In the genomic region with DNA sequence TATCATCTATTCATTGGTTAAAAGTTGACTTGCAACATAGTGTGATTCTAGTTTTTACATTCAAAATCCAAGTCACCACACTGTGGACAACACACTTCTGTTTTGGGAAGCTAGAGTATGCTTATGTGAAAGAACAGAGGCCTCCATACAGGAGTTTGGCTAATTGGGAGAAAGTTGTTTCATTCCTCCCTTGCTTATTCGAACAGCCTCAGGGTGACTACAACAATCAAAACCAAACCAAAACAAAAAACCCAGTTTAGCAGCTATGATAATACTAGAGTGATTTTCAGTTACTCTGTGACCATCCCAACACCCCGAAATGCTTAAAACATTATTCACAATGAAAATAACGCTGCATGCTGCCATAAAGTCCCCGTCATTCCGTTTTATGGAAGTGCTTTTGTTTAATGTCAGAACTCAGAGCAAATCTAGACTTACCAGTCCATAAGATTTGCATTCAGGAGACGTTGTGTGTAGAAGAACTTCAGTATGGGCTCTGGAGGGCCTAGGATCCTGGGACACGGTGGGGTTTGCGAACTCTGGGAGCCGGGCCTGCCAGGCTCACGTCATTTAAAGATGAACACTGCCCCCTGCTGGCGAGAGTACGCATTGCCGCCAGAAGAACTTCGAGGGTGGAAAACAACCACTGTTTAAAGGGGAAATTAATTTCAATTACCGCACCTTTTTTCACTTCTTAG, we compare ENCODE assay signal across 8 cellular contexts.
DNase-seq lines count a peak whose midpoint lies in the region; ATAC-seq and TF ChIP-seq lines count a peak whose summit lies in the region.

No MANE protein-coding gene starts in this region.

- no peak for TF ChIP-seq POLR2A in erythroblast (IDR thresholded peaks at IDR 0.05; ENCODE audit: low read length)

- H3K36me3 Mint-ChIP-seq in HFFc6 (ENCODE audit: low read depth): no peaks in the 10 kb centered on the region
- no peaks in the 10 kb centered on the region for H3K36me3 Mint-ChIP-seq in naive B cell

- H3K4me1 Mint-ChIP-seq in HFFc6 (ENCODE audit: low read depth) (peaks cover 17% of the 10 kb centered on the region), naive B cell (peaks cover 0 to 5% (median 4%) of the 10 kb centered on the region in 3 donors)

- H3K27ac Mint-ChIP-seq in HFFc6 (no peak overlapping the region), naive B cell (peak overlapping the region in 1 of 6 donors; percentile 5)

- H3K27me3 Mint-ChIP-seq in HFFc6 (ENCODE audit: insufficient read depth) (peaks cover 9% of the 10 kb centered on the region), naive B cell (peaks cover 34 to 40% (median 35%) of the 10 kb centered on the region in 3 donors)

- peak; percentile 57 for DNase-seq in GF-D8 (lab: John Stamatoyannopoulos, UW)
- peak; percentile 27 for DNase-seq in HFFc6
- peak; percentile 83 for DNase-seq in NCI-H82 (lab: John Stamatoyannopoulos, UW)
- DNase-seq in activated CD8-positive, alpha-beta memory T cell treated with anti-CD3 and anti-CD28 coated beads, Interleukin-2, amount 50 U/mL, for 24 hours (ENCODE audit: extremely low read depth): peak; percentile 41
- peak; percentile 62 to 80 for DNase-seq in erythroblast (lab: John Stamatoyannopoulos, UW)
- DNase-seq in naive B cell: peak; percentile 6
- DNase-seq in stimulated activated CD8-positive, alpha-beta memory T cell treated with anti-CD3 and anti-CD28 coated beads, Interleukin-7, amount 100 ng/mL, for 4 hours (ENCODE audit: low read depth in 2 of 2): peak; percentile 18 to 24
- DNase-seq in cerebellar nuclear complex (lab: John Stamatoyannopoulos, UW): no peak

- TF ChIP-seq CTCF in HFFc6 (IDR thresholded peaks at IDR 0.05): peak; percentile 97

- H3K9me3 Mint-ChIP-seq in HFFc6: no peaks in the 10 kb centered on the region
- peaks cover 0 to 1% (median 0%) of the 10 kb centered on the region in 7 donors for H3K9me3 Mint-ChIP-seq in naive B cell

- H3K4me3 Mint-ChIP-seq in HFFc6 (peak overlapping the region; percentile 59; the same call in 1 of the 2 replicates), naive B cell (peak overlapping the region in 1 of 8 donors; percentile 12)

- ATAC-seq in naive B cell (ENCODE audit: low read depth in 2 of 2): no peak

Comparison
In these comparisons a context has a peak if more than half of its experiments do, and no peak if none do; other contexts are left out.
1. DNase-seq: peak in GF-D8 (single experiment), HFFc6 (single experiment), NCI-H82 (single experiment), activated CD8-positive, alpha-beta memory T cell treated with anti-CD3 and anti-CD28 coated beads, Interleukin-2, amount 50 U/mL, for 24 hours (single experiment), erythroblast (2 of 2), naive B cell (single experiment) and stimulated activated CD8-positive, alpha-beta memory T cell treated with anti-CD3 and anti-CD28 coated beads, Interleukin-7, amount 100 ng/mL, for 4 hours (2 of 2); none in cerebellar nuclear complex (0 of 2).